ENCODE assay signal across 8 cellular contexts in genomic region chr1:169604781-169605560, GRCh38. TPM values are rescaled to one million over a fixed set of nuclear protein-coding genes. Genes with fewer than 3 reads are reported as not detected.
DNase-seq lines count a peak whose midpoint lies in the region; ATAC-seq and TF ChIP-seq lines count a peak whose summit lies in the region.

No MANE protein-coding gene starts in this region.

- H3F3A ChIP-seq in DOHH2 (ENCODE audit: control insufficient read depth, insufficient read depth), result no peaks in the 10 kb centered on the region

- no peaks in the 10 kb centered on the region for H3K9me2 ChIP-seq in DOHH2 (replicated peaks; ENCODE audit: control insufficient read depth, low read length)

- DNase-seq in HL-60 (ENCODE audit: low read depth in 1 of 2, low spot score in 1 of 2) (peak; percentile 90 to 96), left lobe of liver (ENCODE audit: low spot score) (no peak), NCI-H2196 (lab: John Stamatoyannopoulos, UW; ENCODE audit: unreplicated experiment) (no peak), GM19240 (ENCODE audit: insufficient read length, low spot score) (no peak), RKO (ENCODE audit: low spot score) (no peak), NCI-H1092 treated with DMSO at 0.1 percent for 48 hours (lab: John Stamatoyannopoulos, UW) (no peak)
- peak; percentile 34 to 41 for DNase-seq in activated CD4-positive, alpha-beta T cell treated with anti-CD3 and anti-CD28 coated beads, Interleukin-2, amount 50 U/mL, for 48 hours

- ATAC-seq in left lobe of liver, result peak; percentile 55

- H3K9me3 ChIP-seq in DOHH2 (ENCODE audit: control insufficient read depth, insufficient read depth, low read length), result no peaks in the 10 kb centered on the region

- no peaks in the 10 kb centered on the region for H3K79me2 ChIP-seq in DOHH2 (ENCODE audit: control insufficient read depth, low read length)

- no peak overlapping the region for H3K4me3 ChIP-seq in DOHH2 (ENCODE audit: low read length)
- H3K4me3 ChIP-seq in HL-60 (replicated peaks; ENCODE audit: insufficient read depth, low read length), result no peak overlapping the region

- no peak overlapping the region for H3K27ac ChIP-seq in DOHH2 (ENCODE audit: low read depth, low read length)
- H3K27ac ChIP-seq in HL-60 (replicated peaks), result no peak overlapping the region

- no peaks in the 10 kb centered on the region for H3K36me3 ChIP-seq in DOHH2 (ENCODE audit: control insufficient read depth, low read length)

- TF ChIP-seq CTCF in DOHH2 (IDR thresholded peaks at IDR 0.05; ENCODE audit: low read depth, low read length, poor library complexity, severe bottlenecking) (no peak), HL-60 (IDR thresholded peaks at IDR 0.05; ENCODE audit: insufficient read depth, low read length) (no peak)

- H3K4me2 ChIP-seq in DOHH2 (ENCODE audit: low read length), result 0 out of 2 replicates have a peak overlapping the region, but pooled peaks have one; percentile 0

- H4K20me1 ChIP-seq in DOHH2 (ENCODE audit: control insufficient read depth, insufficient read depth, low read depth, low read length), result no peaks in the 10 kb centered on the region

- H3K27me3 ChIP-seq in DOHH2 (ENCODE audit: control insufficient read depth, low read length), result no peaks in the 10 kb centered on the region
- H3K27me3 ChIP-seq in HL-60 (ENCODE audit: insufficient read depth, poor library complexity, severe bottlenecking), result peaks cover 2% of the 10 kb centered on the region

- H3K4me1 ChIP-seq in DOHH2 (ENCODE audit: control insufficient read depth, low read length), result peaks cover 31% of the 10 kb centered on the region

RNA-seq across cellular contexts. Expression of gene F5, which starts 18.7 kb away (rescaled TPM):
- total RNA-seq in left lobe of liver, result 174 TPM

RNA-seq across cellular contexts. Expression of gene SELP, which starts 25.0 kb away (rescaled TPM):
- total RNA-seq in left lobe of liver, result 0.78 TPM

Comparison
In these comparisons a context has a peak if more than half of its experiments do, and no peak if none do; other contexts are left out.
1. DNase-seq: peak in HL-60 (2 of 2) and activated CD4-positive, alpha-beta T cell treated with anti-CD3 and anti-CD28 coated beads, Interleukin-2, amount 50 U/mL, for 48 hours (2 of 2); none in left lobe of liver (single experiment), NCI-H2196 (single experiment), GM19240 (single experiment), RKO (single experiment) and NCI-H1092 treated with DMSO at 0.1 percent for 48 hours (single experiment).